ENCODE assay signal across 26 cellular contexts in genomic region chr16:59295474-59295873, GRCh38.
"Had no signal": no experiment of that assay in that cellular context is flagged by ENCODE, and none has a peak within 500 bp of the region (broad histone marks: within the 10 kb centered on the region; RNA-seq: fewer than 3 reads in every experiment).

No MANE protein-coding gene starts in this region.

- H3K27me3 Mint-ChIP-seq: memory B cell had no signal

- H3K36me3 ChIP-seq: esophagus squamous epithelium, heart right ventricle, pancreas, stomach, tibial artery had no signal

- ATAC-seq: heart right ventricle; left lobe of liver; naive thymus-derived CD4-positive, alpha-beta T cell; pancreas; stimulated activated effector memory CD8-positive, alpha-beta T cell treated with anti-CD3 and anti-CD28 coated beads, Interleukin-12 subunit alpha, Interleukin-12 subunit beta, amount 100 ng/mL, for 72 hours had no signal

- H3K36me3 Mint-ChIP-seq: memory B cell; naive thymus-derived CD4-positive, alpha-beta T cell; stimulated activated effector memory CD8-positive, alpha-beta T cell treated with anti-CD3 and anti-CD28 coated beads, Interleukin-12 subunit alpha, Interleukin-12 subunit beta, amount 100 ng/mL, for 72 hours; type B pancreatic cell had no signal

- H3K4me3 Mint-ChIP-seq: memory B cell; naive thymus-derived CD4-positive, alpha-beta T cell; nephron; stimulated activated effector memory CD8-positive, alpha-beta T cell treated with anti-CD3 and anti-CD28 coated beads, Interleukin-12 subunit alpha, Interleukin-12 subunit beta, amount 100 ng/mL, for 72 hours; type B pancreatic cell had no signal

- H3K9me3 ChIP-seq: esophagus squamous epithelium, heart right ventricle, pancreas, stomach, tibial artery had no signal

- H3K9me3 Mint-ChIP-seq: nephron, type B pancreatic cell had no signal

- H3K27me3 ChIP-seq: esophagus squamous epithelium, heart right ventricle, pancreas, stomach, tibial artery had no signal

- H3K4me1 Mint-ChIP-seq: memory B cell; stimulated activated effector memory CD8-positive, alpha-beta T cell treated with anti-CD3 and anti-CD28 coated beads, Interleukin-12 subunit alpha, Interleukin-12 subunit beta, amount 100 ng/mL, for 72 hours had no signal

- H3K4me1 ChIP-seq: esophagus squamous epithelium, pancreas, tibial artery had no signal

- H3K27ac ChIP-seq: coronary artery, esophagus squamous epithelium, heart right ventricle, pancreas, stomach, tibial artery had no signal

- H3K27ac Mint-ChIP-seq: memory B cell; naive thymus-derived CD4-positive, alpha-beta T cell; stimulated activated effector memory CD8-positive, alpha-beta T cell treated with anti-CD3 and anti-CD28 coated beads, Interleukin-12 subunit alpha, Interleukin-12 subunit beta, amount 100 ng/mL, for 72 hours; type B pancreatic cell had no signal

- FAIRE-seq: endometrium, kidney, pancreas had no signal

- H3K4me3 ChIP-seq: coronary artery, esophagus squamous epithelium, heart right ventricle, lung, pancreas, stomach, tibial artery had no signal

- DNase-seq: dermis blood vessel endothelial cell; effector memory CD4-positive, alpha-beta T cell; erythroblast; esophagus squamous epithelium; foreskin melanocyte; glutamatergic neuron; heart right ventricle; hypothalamus; kidney; midbrain; naive thymus-derived CD4-positive, alpha-beta T cell; occipital lobe; pancreas; stimulated activated CD4-positive, alpha-beta T cell treated with anti-CD3 and anti-CD28 coated beads, Interleukin-2, amount 100 ng/mL, for 24 hours; stimulated activated CD4-positive, alpha-beta T cell treated with anti-CD3 and anti-CD28 coated beads, Interleukin-4, amount 100 ng/mL, for 24 hours; stimulated activated naive CD4-positive, alpha-beta T cell treated with Interleukin-2 at 50 U/mL for 16 hours; stomach; tibial artery had no signal
